29 cellular contexts compared by ENCODE assay signal in the genomic region with DNA sequence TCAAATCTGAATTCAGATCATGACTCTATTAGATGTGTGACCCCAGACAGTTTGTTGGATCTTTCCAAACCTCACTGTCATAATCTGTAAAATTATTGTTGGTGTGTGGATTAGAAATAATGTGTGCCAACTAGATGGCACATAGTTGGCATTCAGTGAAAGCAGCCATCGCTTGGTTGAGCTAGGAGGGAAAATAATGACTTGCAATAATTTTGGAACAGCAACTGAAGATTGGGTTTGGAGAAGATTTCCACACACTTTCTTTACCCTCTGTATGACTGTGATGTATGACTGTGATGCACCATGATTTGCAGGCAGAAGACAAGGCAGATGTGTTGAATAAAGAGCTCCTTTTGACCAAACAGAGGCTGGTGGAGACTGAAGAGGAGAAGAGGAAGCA. TPM values are rescaled to one million over a fixed set of nuclear protein-coding genes. Genes with fewer than 3 reads are reported as not detected.
DNase-seq lines count a peak whose midpoint lies in the region; ATAC-seq, FAIRE-seq and TF ChIP-seq lines count a peak whose summit lies in the region.
"Had no signal": no experiment of that assay in that cellular context is flagged by ENCODE, and none has a peak within 500 bp of the region (broad histone marks: within the 10 kb centered on the region; RNA-seq: fewer than 3 reads in every experiment).

No MANE protein-coding gene starts in this region.

- no peak for FAIRE-seq in HepG2 (lab: Jason Lieb, UNC)
- FAIRE-seq: frontal cortex had no signal

- no peak overlapping the region for H2AFZ ChIP-seq in HepG2 (ENCODE audit: low read length)

- no peaks in the 10 kb centered on the region for H3K36me3 ChIP-seq in HepG2 (replicated peaks in 1 of 2; ENCODE audit: control insufficient read depth in 1 of 2, insufficient read depth in 2 of 2, low read length in 2 of 2)
- H3K36me3 ChIP-seq in right lobe of liver = peaks cover 0 to 8% (median 0%) of the 10 kb centered on the region in 4 donors
- no peaks in the 10 kb centered on the region for H3K36me3 ChIP-seq in mesendoderm (ENCODE audit: control insufficient read depth, insufficient read depth, low read length)
- H3K36me3 ChIP-seq: breast epithelium, prostate gland, WERI-Rb-1 had no signal

- H3K36me3 Mint-ChIP-seq in central memory CD8-positive, alpha-beta T cell (ENCODE audit: insufficient read depth) = peaks cover 37% of the 10 kb centered on the region

- TF ChIP-seq POLR2A in HepG2 (IDR thresholded peaks at IDR 0.05; ENCODE audit: insufficient read depth in 1 of 2, low read depth in 2 of 2, low read length in 2 of 2) (no peak), right lobe of liver (IDR thresholded peaks at IDR 0.05) (no peak)

- no peak overlapping the region for H2BK15ac ChIP-seq in mesendoderm (replicated peaks; ENCODE audit: low read depth)

- CTCF ChIA-PET in HepG2 (lab: Yijun Ruan, JAX; ENCODE audit: low intra/inter-chr PET ratio, low total read pairs) = no interaction called here

- no peaks in the 10 kb centered on the region for H3K27me3 Mint-ChIP-seq in central memory CD8-positive, alpha-beta T cell

- no peak overlapping the region for H2BK5ac ChIP-seq in mesendoderm (ENCODE audit: low read length)

- ATAC-seq in HepG2 = no peak
- no peak for ATAC-seq in right lobe of liver
- no peak for ATAC-seq in central memory CD8-positive, alpha-beta T cell (replicated peaks; ENCODE audit: extremely low read depth, poor library complexity, severe bottlenecking)
- no peak for ATAC-seq in GM18520 (IDR thresholded peaks at IDR 0.05; ENCODE audit: unreplicated experiment)
- ATAC-seq: activated T-cell treated with anti-CD3 and anti-CD28 coated beads, Interleukin-2, amount 50 U/mL, for 72 hours; stimulated activated naive CD8-positive, alpha-beta T cell treated with anti-CD3 and anti-CD28 coated beads, Interleukin-15, Interleukin-2, amounts not matched to agents 100 U/mL and 50 U/mL, for 24 hours had no signal

- TF ChIP-seq EP300 in HepG2 (IDR thresholded peaks at IDR 0.05; ENCODE audit: low read depth in 2 of 2, low read length in 2 of 2) (no peak), HepG2 (CRISPR knock-in tag; IDR thresholded peaks at IDR 0.05; ENCODE audit: borderline replicate concordance) (no peak)

- H3K56ac ChIP-seq in mesendoderm (ENCODE audit: low read length) = no peak overlapping the region

- H3K4me2 ChIP-seq in HepG2 (ENCODE audit: low read depth, low read length) = no peak overlapping the region
- no peak overlapping the region for H3K4me2 ChIP-seq in mesendoderm (ENCODE audit: low read length)
- H3K4me2 ChIP-seq: SK-N-SH had no signal

- H3K9me3 ChIP-seq in HepG2 (ENCODE audit: low read length) = no peaks in the 10 kb centered on the region
- H3K9me3 ChIP-seq in right lobe of liver = no peaks in the 10 kb centered on the region
- H3K9me3 ChIP-seq: breast epithelium, esophagus squamous epithelium, prostate gland, sigmoid colon, SK-N-SH, vagina had no signal

- H3K18ac ChIP-seq in mesendoderm (ENCODE audit: low read length) = peak overlapping the region; percentile 64

- TF ChIP-seq CTCF in HepG2 (CRISPR knock-in tag; IDR thresholded peaks at IDR 0.05) (no peak), right lobe of liver (IDR thresholded peaks at IDR 0.05) (no peak)

- H3K4me1 ChIP-seq in HepG2 (ENCODE audit: insufficient read depth, low read length) (no peaks in the 10 kb centered on the region), right lobe of liver (no peaks in the 10 kb centered on the region), mesendoderm (ENCODE audit: control insufficient read depth, low read depth, low read length) (peaks cover 10% of the 10 kb centered on the region)
- H3K4me1 ChIP-seq: prostate gland had no signal

- H3K4me3 Mint-ChIP-seq in central memory CD8-positive, alpha-beta T cell = no peak overlapping the region

- H3K27ac ChIP-seq in HepG2 (ENCODE audit: extremely low read length, insufficient read depth, low read length) (no peak overlapping the region), right lobe of liver (no peak overlapping the region), mesendoderm (ENCODE audit: low read depth, low read length) (no peak overlapping the region)
- H3K27ac ChIP-seq: prostate gland had no signal

- peaks cover 38% of the 10 kb centered on the region for H3K4me1 Mint-ChIP-seq in central memory CD8-positive, alpha-beta T cell

- H3K27me3 ChIP-seq in HepG2 (ENCODE audit: control insufficient read depth in 1 of 2, insufficient read depth in 2 of 2, low read length in 2 of 2) (no peaks in the 10 kb centered on the region), right lobe of liver (no peaks in the 10 kb centered on the region), mesendoderm (ENCODE audit: insufficient read depth, low read length, poor library complexity) (no peaks in the 10 kb centered on the region)
- H3K27me3 ChIP-seq: breast epithelium, esophagus squamous epithelium, sigmoid colon, vagina had no signal

- no peak overlapping the region for H2AK5ac ChIP-seq in mesendoderm (ENCODE audit: low read length)

- H3K4ac ChIP-seq in mesendoderm (ENCODE audit: low read depth, low read length) = no peak overlapping the region

- intact Hi-C loops in HepG2 (cut with micrococcal nuclease; ENCODE audit: unreplicated experiment) (no loop called here), right lobe of liver (cut with DNase I) (no loop called here)

- WGBS in HepG2 (ENCODE audit: low lambda C conversion rate) = 93% methylated on average over 1 of the region's 1 CpG
- WGBS in right lobe of liver (ENCODE audit: insufficient coverage, low coverage, low lambda C conversion rate, missing lambda C conversion rate) = 100% methylated on average over 1 of the region's 1 CpG
- WGBS in mesendoderm (ENCODE audit: extremely low coverage, insufficient coverage, low lambda C conversion rate) = no CpG with 5 or more reads among the region's 1 CpG

- no peak overlapping the region for H2BK120ac ChIP-seq in mesendoderm (ENCODE audit: low read depth, low read length)

- H4K5ac ChIP-seq in mesendoderm (ENCODE audit: low read length) = no peak overlapping the region

- H3K27ac Mint-ChIP-seq in central memory CD8-positive, alpha-beta T cell (ENCODE audit: low read depth) = peak overlapping the region; percentile 7

- H4K20me1 ChIP-seq in HepG2 (ENCODE audit: insufficient read depth, low read length) = no peaks in the 10 kb centered on the region

- H3K9me3 Mint-ChIP-seq in central memory CD8-positive, alpha-beta T cell = no peaks in the 10 kb centered on the region
- H3K9me3 Mint-ChIP-seq: activated T-cell treated with anti-CD3 and anti-CD28 coated beads, Interleukin-2, amount 50 U/mL, for 72 hours had no signal

- POLR2A ChIA-PET in HepG2 (lab: Yijun Ruan, JAX) = no interaction called here

- no peak for TF ChIP-seq RAD21 in HepG2 (CRISPR knock-in tag; IDR thresholded peaks at IDR 0.05)

- H4K8ac ChIP-seq in mesendoderm (ENCODE audit: low read depth, low read length) = no peak overlapping the region

- H3K79me1 ChIP-seq in mesendoderm (ENCODE audit: low read length) = no peaks in the 10 kb centered on the region

- H3K4me3 ChIP-seq in HepG2 (replicated peaks in 1 of 3; ENCODE audit: insufficient read depth in 1 of 3, low read depth in 2 of 3, low read length in 3 of 3) = no peak overlapping the region
- H3K4me3 ChIP-seq in right lobe of liver = no peak overlapping the region
- H3K4me3 ChIP-seq in mesendoderm (ENCODE audit: low read length) = no peak overlapping the region
- H3K4me3 ChIP-seq: breast epithelium, esophagus squamous epithelium, prostate gland, sigmoid colon, vagina had no signal

- no TSS peak for BruUV-seq in HepG2 (replicated peaks; lab: Mats Ljungman, UMichigan)

- DNase-seq in HepG2 (ENCODE audit: low spot score) = no peak
- DNase-seq in right lobe of liver = no peak
- DNase-seq in central memory CD8-positive, alpha-beta T cell (ENCODE audit: low spot score in 2 of 2) = no peak
- no peak for DNase-seq in mesendoderm
- DNase-seq in dedifferentiated amniotic fluid mesenchymal stem cell (ENCODE audit: extremely low spot score) = no peak
- no peak for DNase-seq in T-helper 9 cell
- no peak for DNase-seq in NCI-H2107 (lab: John Stamatoyannopoulos, UW)
- DNase-seq: activated CD4-positive, alpha-beta T cell treated with anti-CD3 and anti-CD28 coated beads, Interleukin-2, amount 50 U/mL, for 1 hour; activated naive CD4-positive, alpha-beta T cell treated with Interleukin-2 at 50 U/mL for 16 hours; activated T-cell treated with anti-CD3 and anti-CD28 coated beads, Interleukin-2, amount 50 U/mL, for 72 hours; amygdala; DMS79; effector CD8-positive, alpha-beta T cell; esophagus squamous epithelium; GDM1; HCEC 1CT; hippocampal formation; KBM-7; NCI-H1105 treated with DMSO at 0.1 percent for 48 hours; NCI-H2029 treated with DMSO at 0.1 percent for 48 hours; sigmoid colon; SK-N-SH; stimulated activated naive CD8-positive, alpha-beta T cell treated with anti-CD3 and anti-CD28 coated beads, Interleukin-15, Interleukin-2, amounts not matched to agents 100 U/mL and 50 U/mL, for 24 hours; WERI-Rb-1 had no signal

- H3K23ac ChIP-seq in mesendoderm (ENCODE audit: low read length) = no peak overlapping the region

- in situ Hi-C loops in HepG2 (cut with HindIII; ENCODE audit: extremely low pct_ligation_motif_present, low pct_unique_long_range_greater_than_20kb) = loop anchor here (25.0 kb wide), 1 partner anchor 713 kb away; no protein-coding TSS in a partner anchor

- no peak overlapping the region for H3K9ac ChIP-seq in HepG2 (ENCODE audit: insufficient read depth, low read depth, low read length)
- H3K9ac ChIP-seq in mesendoderm (ENCODE audit: low read length) = no peak overlapping the region
- H3K9ac ChIP-seq: SK-N-SH had no signal

- H3K79me2 ChIP-seq in HepG2 (ENCODE audit: insufficient read depth, low read length) (no peaks in the 10 kb centered on the region), mesendoderm (ENCODE audit: control insufficient read depth, insufficient read depth, low read length) (no peaks in the 10 kb centered on the region)

RNA-seq across cellular contexts. Expression of gene CACYBP, which starts 24.0 kb away (rescaled TPM):
- 183 and 247 TPM in 2 replicates for total RNA-seq in HepG2 (2016; rRNA removed; fragmentation: Illumina TruSeq; extraction: Trizol)
- 30.4 and 49.6 TPM in 2 replicates for total RNA-seq in HepG2 (2016; cell fraction: cytosol; rRNA removed; fragmentation: Illumina TruSeq; extraction: Trizol; ENCODE audit: low read depth)
- total RNA-seq in HepG2 (2016; cell fraction: insoluble cytoplasmic fraction; rRNA removed; fragmentation: Illumina TruSeq; extraction: Trizol) = 174 and 253 TPM in 2 replicates
- 59.8 and 73.6 TPM in 2 replicates for total RNA-seq in HepG2 (2016; cell fraction: membrane; rRNA removed; fragmentation: Illumina TruSeq; extraction: Trizol)
- total RNA-seq in HepG2 (2016; cell fraction: nucleus; rRNA removed; fragmentation: Illumina TruSeq; extraction: Trizol) = 71.5 and 73.7 TPM in 2 replicates
- 14.4 and 18.4 TPM in 2 replicates for polyA plus RNA-seq in HepG2 (2011; rRNA removed)
- 16.9 and 18.9 TPM in 2 replicates for polyA plus RNA-seq in HepG2 (2011; cell fraction: cytosol; rRNA removed)
- 6.2 and 30.3 TPM in 2 replicates for polyA plus RNA-seq in HepG2 (2011; cell fraction: nucleus; rRNA removed)
- polyA plus RNA-seq in HepG2 (2012) = 63.3 and 84.9 TPM in 2 replicates
- 27.7 and 44.6 TPM in 2 replicates for polyA plus RNA-seq in HepG2 (2016; cell fraction: cytosol; fragmentation: Illumina TruSeq; extraction: Trizol; ENCODE audit: low read depth)
- 258 and 299 TPM in 2 replicates for polyA plus RNA-seq in HepG2 (2016; cell fraction: insoluble cytoplasmic fraction; fragmentation: Illumina TruSeq; extraction: Trizol; ENCODE audit: low read depth)
- polyA plus RNA-seq in HepG2 (2016; cell fraction: membrane; fragmentation: Illumina TruSeq; extraction: Trizol; ENCODE audit: low read depth) = 37.6 and 44.0 TPM in 2 replicates
- polyA plus RNA-seq in HepG2 (2016; cell fraction: nucleus; fragmentation: Illumina TruSeq; extraction: Trizol; ENCODE audit: insufficient read depth, low read depth) = 94.4 and 105 TPM in 2 replicates
- polyA minus RNA-seq in HepG2 (2011; rRNA and poly(A)+ RNA removed; ENCODE audit: low replicate concordance) = 7.8 and 17.6 TPM in 2 replicates
- 13.6 and 15.7 TPM in 2 replicates for polyA minus RNA-seq in HepG2 (2011; cell fraction: cytosol; rRNA and poly(A)+ RNA removed)
- 22.3 and 32.9 TPM in 2 replicates for polyA minus RNA-seq in HepG2 (2011; cell fraction: nucleus; rRNA and poly(A)+ RNA removed)
- total RNA-seq in right lobe of liver = 10 to 100 TPM; 20.3 to 60.0 (median 31.2) TPM
- 113 TPM for polyA plus RNA-seq in mesendoderm (2013, experiment 1 of 2)
- polyA plus RNA-seq in mesendoderm (2013, experiment 2 of 2) = 111 TPM

RNA-seq across cellular contexts. Expression of gene MRPS14, which starts 47.5 kb away (rescaled TPM):
- total RNA-seq in HepG2 (2016; rRNA removed; fragmentation: Illumina TruSeq; extraction: Trizol) (43.2 and 52.7 TPM in 2 replicates), right lobe of liver (10 to 100 TPM in 5 of 6 experiments, 1 to 10 TPM in 1; 9.4 to 22.8 (median 18.8) TPM)
- 9.3 and 9.4 TPM in 2 replicates for total RNA-seq in HepG2 (2016; cell fraction: cytosol; rRNA removed; fragmentation: Illumina TruSeq; extraction: Trizol; ENCODE audit: low read depth)
- total RNA-seq in HepG2 (2016; cell fraction: insoluble cytoplasmic fraction; rRNA removed; fragmentation: Illumina TruSeq; extraction: Trizol) = 44.1 and 58.4 TPM in 2 replicates
- total RNA-seq in HepG2 (2016; cell fraction: membrane; rRNA removed; fragmentation: Illumina TruSeq; extraction: Trizol) = 13.3 and 14.6 TPM in 2 replicates
- 19.0 and 20.8 TPM in 2 replicates for total RNA-seq in HepG2 (2016; cell fraction: nucleus; rRNA removed; fragmentation: Illumina TruSeq; extraction: Trizol)
- polyA plus RNA-seq in HepG2 (2011; rRNA removed) = 32.0 and 36.6 TPM in 2 replicates
- 20.4 and 26.8 TPM in 2 replicates for polyA plus RNA-seq in HepG2 (2011; cell fraction: cytosol; rRNA removed)
- polyA plus RNA-seq in HepG2 (2011; cell fraction: nucleus; rRNA removed) = 14.8 and 19.5 TPM in 2 replicates
- 38.4 and 42.2 TPM in 2 replicates for polyA plus RNA-seq in HepG2 (2012)
- 11.7 and 12.1 TPM in 2 replicates for polyA plus RNA-seq in HepG2 (2016; cell fraction: cytosol; fragmentation: Illumina TruSeq; extraction: Trizol; ENCODE audit: low read depth)
- 52.9 and 60.0 TPM in 2 replicates for polyA plus RNA-seq in HepG2 (2016; cell fraction: insoluble cytoplasmic fraction; fragmentation: Illumina TruSeq; extraction: Trizol; ENCODE audit: low read depth)
- polyA plus RNA-seq in HepG2 (2016; cell fraction: membrane; fragmentation: Illumina TruSeq; extraction: Trizol; ENCODE audit: low read depth) = 11.2 and 11.7 TPM in 2 replicates
- 32.8 and 35.8 TPM in 2 replicates for polyA plus RNA-seq in HepG2 (2016; cell fraction: nucleus; fragmentation: Illumina TruSeq; extraction: Trizol; ENCODE audit: insufficient read depth, low read depth)
- polyA minus RNA-seq in HepG2 (2011; rRNA and poly(A)+ RNA removed; ENCODE audit: low replicate concordance) = 11.8 and 20.3 TPM in 2 replicates
- polyA minus RNA-seq in HepG2 (2011; cell fraction: cytosol; rRNA and poly(A)+ RNA removed) = 9.5 and 10.3 TPM in 2 replicates
- polyA minus RNA-seq in HepG2 (2011; cell fraction: nucleus; rRNA and poly(A)+ RNA removed) = 25.4 and 25.8 TPM in 2 replicates
- polyA plus RNA-seq in mesendoderm (2013, experiment 1 of 2) = 52.1 TPM
- polyA plus RNA-seq in mesendoderm (2013, experiment 2 of 2) = 50.0 TPM
